Comparison of ENCODE assay signal across 8 cellular contexts in genomic region chr1:24641646-24642151, GRCh38. TPM values are rescaled to one million over a fixed set of nuclear protein-coding genes. Genes with fewer than 3 reads are reported as not detected.
A peak's percentile ranks its signal among the peaks of the same experiment; 100 is the strongest.
DNase-seq lines count a peak whose midpoint lies in the region; ATAC-seq and TF ChIP-seq lines count a peak whose summit lies in the region.

No MANE protein-coding gene starts in this region.

- H3K4ac ChIP-seq in mesenchymal stem cell (ENCODE audit: low read depth in 1 of 2, low read length in 2 of 2), result peak overlapping the region; percentile 86 to 88

- H3K27ac ChIP-seq in mesenchymal stem cell (ENCODE audit: low read length, poor library complexity, severe bottlenecking), result peak overlapping the region; percentile 55

- POLR2A ChIA-PET in WTC11 (lab: Charles Lee), result interaction anchor here (0.5 to 1.7 kb wide), 3 partner anchors 100 to 179 kb away, joined by 4 read pairs; partner anchors contain the start of gene CLIC4

- H3K9me3 Mint-ChIP-seq in WTC11, result no peaks in the 10 kb centered on the region

- H3K14ac ChIP-seq in mesenchymal stem cell (ENCODE audit: low read length in 2 of 2), result peak overlapping the region in 1 of 2 experiments; percentile 82

- H3K27me3 Mint-ChIP-seq in WTC11 (ENCODE audit: low read depth), result peaks cover 4% of the 10 kb centered on the region; the same call in 1 of the 2 replicates

- H2AFZ ChIP-seq in mesenchymal stem cell (ENCODE audit: low read depth, low read length), result no peak overlapping the region

- H3K27me3 ChIP-seq in mesenchymal stem cell (ENCODE audit: control insufficient read depth in 1 of 2, insufficient read depth in 1 of 2, low read length in 2 of 2), result peaks cover 7 to 10% of the 10 kb centered on the region in 2 experiments

- H3K4me3 Mint-ChIP-seq in WTC11, result peak overlapping the region; percentile 91

- no peak overlapping the region for H2BK5ac ChIP-seq in mesenchymal stem cell (ENCODE audit: low read depth, low read length, poor library complexity, severe bottlenecking)

- H2AK5ac ChIP-seq in mesenchymal stem cell (ENCODE audit: low read length, severe bottlenecking), result peak overlapping the region; percentile 53

- H3K9me3 ChIP-seq in mesenchymal stem cell (ENCODE audit: control insufficient read depth, low read length), result no peaks in the 10 kb centered on the region

- peak overlapping the region; percentile 77 for H2BK15ac ChIP-seq in mesenchymal stem cell (ENCODE audit: low read depth, poor library complexity, severe bottlenecking)

- H3K4me2 ChIP-seq in mesenchymal stem cell (ENCODE audit: low read length, poor library complexity, severe bottlenecking), result peak overlapping the region; percentile 36

- peaks cover 0 to 16% of the 10 kb centered on the region in 2 experiments for H3K36me3 ChIP-seq in mesenchymal stem cell (ENCODE audit: control insufficient read depth in 1 of 2, insufficient read depth in 2 of 2, low read depth in 1 of 2, low read length in 2 of 2)

- WGBS in mesenchymal stem cell, result 59% methylated on average over 22 of the region's 24 CpGs

- peak overlapping the region; percentile 100 for H3K9ac ChIP-seq in mesenchymal stem cell (ENCODE audit: low read length)

- H2BK12ac ChIP-seq in mesenchymal stem cell (ENCODE audit: low read length in 2 of 2), result peak overlapping the region; percentile 75 to 76

- H3K36me3 Mint-ChIP-seq in WTC11, result peaks cover 20% of the 10 kb centered on the region

- peak; percentile 72 for DNase-seq in activated effector memory CD4-positive, alpha-beta T cell treated with anti-CD3 and anti-CD28 coated beads, Interleukin-2, amount 50 U/mL, for 16 hours
- DNase-seq in activated effector memory CD4-positive, alpha-beta T cell treated with Interleukin-2 at 50 U/mL for 16 hours, result no peak
- peak; percentile 26 for DNase-seq in WTC11 (ENCODE audit: low spot score)
- peak; percentile 33 for DNase-seq in dermis blood vessel endothelial cell
- DNase-seq in mesenchymal stem cell, result peak; percentile 48
- peak; percentile 63 for DNase-seq in stimulated activated naive CD8-positive, alpha-beta T cell treated with anti-CD3 and anti-CD28 coated beads, Interleukin-15, Interleukin-2, amounts not matched to agents 100 U/mL and 50 U/mL, for 24 hours

- ATAC-seq in WTC11 (no peak), GM19467 (IDR thresholded peaks at IDR 0.05; ENCODE audit: unreplicated experiment) (no peak), GM21717 (IDR thresholded peaks at IDR 0.05; ENCODE audit: unreplicated experiment) (no peak)
- no peak for ATAC-seq in stimulated activated naive CD8-positive, alpha-beta T cell treated with anti-CD3 and anti-CD28 coated beads, Interleukin-15, Interleukin-2, amounts not matched to agents 100 U/mL and 50 U/mL, for 24 hours

- peak overlapping the region; percentile 54 for H2BK120ac ChIP-seq in mesenchymal stem cell (ENCODE audit: low read depth, low read length)

- H4K91ac ChIP-seq in mesenchymal stem cell (ENCODE audit: low read length), result peak overlapping the region; percentile 94

- peak overlapping the region; percentile 80 to 89 for H3K18ac ChIP-seq in mesenchymal stem cell (ENCODE audit: low read depth in 1 of 2, low read length in 2 of 2)

- peak overlapping the region in 1 of 2 experiments; percentile 93 for H3K4me3 ChIP-seq in mesenchymal stem cell (ENCODE audit: insufficient read depth in 1 of 2, low read depth in 1 of 2, low read length in 2 of 2)

- H3K4me1 ChIP-seq in mesenchymal stem cell (ENCODE audit: control insufficient read depth, insufficient read depth, low read depth, low read length), result peaks cover 8% of the 10 kb centered on the region

- H3K23ac ChIP-seq in mesenchymal stem cell (ENCODE audit: low read length in 2 of 2), result peak overlapping the region in 1 of 2 experiments; percentile 16

- H4K8ac ChIP-seq in mesenchymal stem cell (ENCODE audit: low read length), result peak overlapping the region; percentile 98

- peaks cover 5% of the 10 kb centered on the region for H3K79me1 ChIP-seq in mesenchymal stem cell (replicated peaks; ENCODE audit: low read length, poor library complexity, severe bottlenecking)

- H3K4me1 Mint-ChIP-seq in WTC11, result peaks cover 21% of the 10 kb centered on the region

- peak overlapping the region; percentile 99 for H3K27ac Mint-ChIP-seq in WTC11

- TF ChIP-seq CTCF in WTC11 (IDR thresholded peaks at IDR 0.05), result no peak

- CTCF ChIA-PET in WTC11 (lab: Charles Lee), result interaction anchor here (1.0 to 1.9 kb wide), 4 partner anchors 54 to 440 kb away, joined by 3 to 6 read pairs (median 4); partner anchors contain the start of gene NIPAL3

TF ChIP-seq in WTC11, 78 proteins besides CTCF, POLR2A, EP300 and RAD21 (continues in another document):
- TF ChIP-seq, protein P1, sequence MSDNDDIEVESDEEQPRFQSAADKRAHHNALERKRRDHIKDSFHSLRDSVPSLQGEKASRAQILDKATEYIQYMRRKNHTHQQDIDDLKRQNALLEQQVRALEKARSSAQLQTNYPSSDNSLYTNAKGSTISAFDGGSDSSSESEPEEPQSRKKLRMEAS (CRISPR knock-in tag; IDR thresholded peaks at IDR 0.05), result no peak
- no peak for TF ChIP-seq IRF2 (CRISPR knock-in tag; IDR thresholded peaks at IDR 0.05; ENCODE audit: borderline replicate concordance, low read depth)
- TF ChIP-seq E2F1 (CRISPR knock-in tag; IDR thresholded peaks at IDR 0.05), result no peak
- TF ChIP-seq, protein P2, sequence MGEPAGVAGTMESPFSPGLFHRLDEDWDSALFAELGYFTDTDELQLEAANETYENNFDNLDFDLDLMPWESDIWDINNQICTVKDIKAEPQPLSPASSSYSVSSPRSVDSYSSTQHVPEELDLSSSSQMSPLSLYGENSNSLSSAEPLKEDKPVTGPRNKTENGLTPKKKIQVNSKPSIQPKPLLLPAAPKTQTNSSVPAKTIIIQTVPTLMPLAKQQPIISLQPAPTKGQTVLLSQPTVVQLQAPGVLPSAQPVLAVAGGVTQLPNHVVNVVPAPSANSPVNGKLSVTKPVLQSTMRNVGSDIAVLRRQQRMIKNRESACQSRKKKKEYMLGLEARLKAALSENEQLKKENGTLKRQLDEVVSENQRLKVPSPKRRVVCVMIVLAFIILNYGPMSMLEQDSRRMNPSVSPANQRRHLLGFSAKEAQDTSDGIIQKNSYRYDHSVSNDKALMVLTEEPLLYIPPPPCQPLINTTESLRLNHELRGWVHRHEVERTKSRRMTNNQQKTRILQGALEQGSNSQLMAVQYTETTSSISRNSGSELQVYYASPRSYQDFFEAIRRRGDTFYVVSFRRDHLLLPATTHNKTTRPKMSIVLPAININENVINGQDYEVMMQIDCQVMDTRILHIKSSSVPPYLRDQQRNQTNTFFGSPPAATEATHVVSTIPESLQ (CRISPR knock-in tag; IDR thresholded peaks at IDR 0.05), result no peak
- no peak for TF ChIP-seq EMX1 (CRISPR knock-in tag; IDR thresholded peaks at IDR 0.05)
- no peak for TF ChIP-seq JUN (CRISPR knock-in tag; IDR thresholded peaks at IDR 0.05)
- no peak for TF ChIP-seq NFYB (CRISPR knock-in tag; conservative IDR thresholded peaks at IDR 0.05; ENCODE audit: low read depth)
- TF ChIP-seq, protein P3, sequence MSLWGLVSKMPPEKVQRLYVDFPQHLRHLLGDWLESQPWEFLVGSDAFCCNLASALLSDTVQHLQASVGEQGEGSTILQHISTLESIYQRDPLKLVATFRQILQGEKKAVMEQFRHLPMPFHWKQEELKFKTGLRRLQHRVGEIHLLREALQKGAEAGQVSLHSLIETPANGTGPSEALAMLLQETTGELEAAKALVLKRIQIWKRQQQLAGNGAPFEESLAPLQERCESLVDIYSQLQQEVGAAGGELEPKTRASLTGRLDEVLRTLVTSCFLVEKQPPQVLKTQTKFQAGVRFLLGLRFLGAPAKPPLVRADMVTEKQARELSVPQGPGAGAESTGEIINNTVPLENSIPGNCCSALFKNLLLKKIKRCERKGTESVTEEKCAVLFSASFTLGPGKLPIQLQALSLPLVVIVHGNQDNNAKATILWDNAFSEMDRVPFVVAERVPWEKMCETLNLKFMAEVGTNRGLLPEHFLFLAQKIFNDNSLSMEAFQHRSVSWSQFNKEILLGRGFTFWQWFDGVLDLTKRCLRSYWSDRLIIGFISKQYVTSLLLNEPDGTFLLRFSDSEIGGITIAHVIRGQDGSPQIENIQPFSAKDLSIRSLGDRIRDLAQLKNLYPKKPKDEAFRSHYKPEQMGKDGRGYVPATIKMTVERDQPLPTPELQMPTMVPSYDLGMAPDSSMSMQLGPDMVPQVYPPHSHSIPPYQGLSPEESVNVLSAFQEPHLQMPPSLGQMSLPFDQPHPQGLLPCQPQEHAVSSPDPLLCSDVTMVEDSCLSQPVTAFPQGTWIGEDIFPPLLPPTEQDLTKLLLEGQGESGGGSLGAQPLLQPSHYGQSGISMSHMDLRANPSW (CRISPR knock-in tag; conservative IDR thresholded peaks at IDR 0.05; ENCODE audit: low read depth), result no peak
- TF ChIP-seq, protein P4, sequence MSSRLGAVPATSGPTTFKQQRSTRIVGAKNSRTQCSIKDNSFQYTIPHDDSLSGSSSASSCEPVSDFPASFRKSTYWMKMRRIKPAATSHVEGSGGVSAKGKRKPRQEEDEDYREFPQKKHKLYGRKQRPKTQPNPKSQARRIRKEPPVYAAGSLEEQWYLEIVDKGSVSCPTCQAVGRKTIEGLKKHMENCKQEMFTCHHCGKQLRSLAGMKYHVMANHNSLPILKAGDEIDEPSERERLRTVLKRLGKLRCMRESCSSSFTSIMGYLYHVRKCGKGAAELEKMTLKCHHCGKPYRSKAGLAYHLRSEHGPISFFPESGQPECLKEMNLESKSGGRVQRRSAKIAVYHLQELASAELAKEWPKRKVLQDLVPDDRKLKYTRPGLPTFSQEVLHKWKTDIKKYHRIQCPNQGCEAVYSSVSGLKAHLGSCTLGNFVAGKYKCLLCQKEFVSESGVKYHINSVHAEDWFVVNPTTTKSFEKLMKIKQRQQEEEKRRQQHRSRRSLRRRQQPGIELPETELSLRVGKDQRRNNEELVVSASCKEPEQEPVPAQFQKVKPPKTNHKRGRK (CRISPR knock-in tag; IDR thresholded peaks at IDR 0.05; ENCODE audit: borderline replicate concordance), result no peak
- TF ChIP-seq, protein P5, sequence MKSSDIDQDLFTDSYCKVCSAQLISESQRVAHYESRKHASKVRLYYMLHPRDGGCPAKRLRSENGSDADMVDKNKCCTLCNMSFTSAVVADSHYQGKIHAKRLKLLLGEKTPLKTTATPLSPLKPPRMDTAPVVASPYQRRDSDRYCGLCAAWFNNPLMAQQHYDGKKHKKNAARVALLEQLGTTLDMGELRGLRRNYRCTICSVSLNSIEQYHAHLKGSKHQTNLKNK (CRISPR knock-in tag; IDR thresholded peaks at IDR 0.05), result no peak

RNA-seq across cellular contexts. Expression of gene SRRM1, which starts 1.4 kb away (rescaled TPM):
- total RNA-seq in WTC11 (2021) (202 to 228 TPM (median 202 TPM) in 3 replicates), dermis blood vessel endothelial cell (26.9 and 31.1 TPM in 2 replicates)
- 161 TPM for polyA plus RNA-seq in mesenchymal stem cell (2013, experiment 1 of 2)
- polyA plus RNA-seq in mesenchymal stem cell (2013, experiment 2 of 2), result 151 TPM
